ENCODE assay signal across 14 cellular contexts in the genomic region with DNA sequence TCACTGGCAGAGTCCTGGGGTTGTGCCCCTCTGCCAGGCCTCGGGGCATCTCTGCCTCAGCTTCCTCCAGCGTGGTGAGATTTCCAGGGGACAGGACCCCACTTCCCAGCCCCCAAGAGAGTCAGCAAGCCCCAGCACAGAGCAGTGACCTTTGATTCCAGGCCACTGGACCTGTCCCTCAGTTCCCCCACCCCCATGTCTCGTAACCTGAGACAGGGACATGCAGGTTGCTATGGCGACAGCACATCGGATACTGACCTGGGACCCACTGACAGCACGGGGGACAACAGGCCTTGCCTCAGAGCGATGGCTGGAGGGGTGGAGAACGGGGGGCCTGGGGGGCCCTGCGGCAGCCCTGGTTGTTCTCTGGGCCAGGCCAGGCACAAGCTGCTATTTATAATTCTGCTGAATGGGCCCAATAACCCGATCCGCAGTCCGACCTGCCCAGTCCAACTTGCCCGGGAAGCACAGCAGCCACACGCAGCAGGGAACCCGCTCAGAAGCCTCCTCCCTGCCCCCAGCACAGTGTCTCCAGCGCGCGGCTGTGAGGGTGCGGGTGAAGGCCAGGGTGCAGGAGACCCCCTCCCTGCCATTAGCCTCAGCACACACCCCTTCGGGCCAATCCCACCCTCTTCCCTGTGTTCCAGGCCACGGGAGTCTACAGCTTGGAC. TPM values are rescaled to one million over a fixed set of nuclear protein-coding genes. Genes with fewer than 3 reads are reported as not detected.
DNase-seq lines count a peak whose midpoint lies in the region; ATAC-seq lines count a peak whose summit lies in the region.
"Had no signal": no experiment of that assay in that cellular context is flagged by ENCODE, and none has a peak within 500 bp of the region (broad histone marks: within the 10 kb centered on the region; RNA-seq: fewer than 3 reads in every experiment).

No MANE protein-coding gene starts in this region.

- peaks cover 0 to 1% of the 10 kb centered on the region in 2 donors for H3K36me3 ChIP-seq in neuronal stem cell (replicated peaks in 1 of 2; ENCODE audit: control insufficient read depth in 2 of 2, insufficient read depth in 2 of 2, low read length in 2 of 2)
- H3K36me3 ChIP-seq: thyroid gland had no signal

- H3K14ac ChIP-seq in neuronal stem cell (ENCODE audit: low read length) = no peak overlapping the region

- H2AK5ac ChIP-seq in neuronal stem cell (ENCODE audit: low read depth, low read length) = peak overlapping the region; percentile 71

- WGBS in neuronal stem cell (ENCODE audit: extremely low coverage in 2 of 2, insufficient read length in 2 of 2, insufficient replicate concordance in 1 of 2), 2 donors = no CpG with 5 or more reads among the region's 21 CpGs

- H2BK120ac ChIP-seq in neuronal stem cell (ENCODE audit: low read depth, low read length) = no peak overlapping the region

- H2BK12ac ChIP-seq in neuronal stem cell (ENCODE audit: low read length) = peak overlapping the region; percentile 14

- peak overlapping the region; percentile 80 for H2AFZ ChIP-seq in neuronal stem cell (ENCODE audit: low read length)

- H4K91ac ChIP-seq in neuronal stem cell (ENCODE audit: low read depth, low read length, poor library complexity) = no peak overlapping the region

- peak overlapping the region; percentile 3 for H2BK15ac ChIP-seq in neuronal stem cell (ENCODE audit: low read length)

- H3K9ac ChIP-seq in neuronal stem cell (ENCODE audit: low read depth, low read length, poor library complexity) = peak overlapping the region; percentile 26

- H3K4me3 ChIP-seq in neuronal stem cell (ENCODE audit: low read length in 2 of 2) = peak overlapping the region; percentile 1 to 39
- H3K4me3 ChIP-seq: thyroid gland had no signal

- ATAC-seq in HG03432 (IDR thresholded peaks at IDR 0.05; ENCODE audit: unreplicated experiment) (no peak), HG02981 (IDR thresholded peaks at IDR 0.05; ENCODE audit: unreplicated experiment) (no peak)
- ATAC-seq: effector memory CD8-positive, alpha-beta T cell had no signal

- peak overlapping the region; percentile 90 for H3K4me2 ChIP-seq in neuronal stem cell (ENCODE audit: insufficient read depth, low read length, poor library complexity, severe bottlenecking)

- DNase-seq in NCI-H1417 (lab: John Stamatoyannopoulos, UW) (peak in 2 of 3 experiments; percentile 55 to 74), NCI-H1417 treated with DMSO at 0.1 percent for 48 hours (lab: John Stamatoyannopoulos, UW) (no peak), NCI-H2227 (lab: John Stamatoyannopoulos, UW; ENCODE audit: unreplicated experiment) (peak; percentile 45), iPS DF 19.7 (ENCODE audit: low read depth, low spot score) (peak; percentile 42), neuronal stem cell (ENCODE audit: low spot score) (peak; percentile 79), T-helper 2 cell (no peak)
- DNase-seq: activated CD4-positive, alpha-beta T cell treated with anti-CD3 and anti-CD28 coated beads, Interleukin-2, amount 50 U/mL, for 1 hour; activated T-cell treated with anti-CD3 and anti-CD28 coated beads, Interleukin-2, amount 50 U/mL, for 1 hour; effector memory CD8-positive, alpha-beta T cell; Right ventricle myocardium superior; T-helper 9 cell; thyroid gland had no signal

- H4K8ac ChIP-seq in neuronal stem cell (ENCODE audit: low read depth, low read length) = no peak overlapping the region

- peak overlapping the region; percentile 78 for H2BK5ac ChIP-seq in neuronal stem cell (ENCODE audit: low read length)

- no peaks in the 10 kb centered on the region for H3K79me1 ChIP-seq in neuronal stem cell (ENCODE audit: low read depth, low read length)

- H3K27ac ChIP-seq in neuronal stem cell (replicated peaks; ENCODE audit: low read length) = peak overlapping the region; percentile 83
- H3K27ac ChIP-seq: thyroid gland had no signal

- peaks cover 9 to 18% of the 10 kb centered on the region in 2 donors for H3K4me1 ChIP-seq in neuronal stem cell (ENCODE audit: control insufficient read depth in 2 of 2, insufficient read depth in 1 of 2, low read depth in 1 of 2, low read length in 2 of 2)
- H3K4me1 ChIP-seq: thyroid gland had no signal

- peak overlapping the region; percentile 97 for H3K18ac ChIP-seq in neuronal stem cell (ENCODE audit: low read length)

- H3K23ac ChIP-seq in neuronal stem cell (ENCODE audit: low read depth, low read length, poor library complexity) = no peak overlapping the region

- peaks cover 0 to 8% (median 0%) of the 10 kb centered on the region in 3 experiments for H3K27me3 ChIP-seq in neuronal stem cell (ENCODE audit: control insufficient read depth in 3 of 3, insufficient read depth in 3 of 3, low read depth in 1 of 3, low read length in 3 of 3)
- H3K27me3 ChIP-seq: thyroid gland had no signal

- no peak overlapping the region for H3K4ac ChIP-seq in neuronal stem cell (ENCODE audit: low read length)

- H3K9me3 ChIP-seq in neuronal stem cell (replicated peaks in 1 of 2; ENCODE audit: control insufficient read depth in 2 of 2, insufficient read depth in 1 of 2, low read depth in 1 of 2, low read length in 2 of 2) = no peaks in the 10 kb centered on the region
- H3K9me3 ChIP-seq: thyroid gland had no signal

RNA-seq across cellular contexts. Expression of gene ATP2B2, which starts 34.6 kb away (rescaled TPM):
- polyA plus RNA-seq in neuronal stem cell (2013, experiment 1 of 2) = 0.15 TPM
- polyA plus RNA-seq in neuronal stem cell (2013, experiment 2 of 2) = 0.17 TPM

Comparison
In these comparisons a context has a peak if more than half of its experiments do, and no peak if none do; other contexts are left out.
1. DNase-seq: peak in NCI-H1417 (2 of 3), NCI-H2227 (single experiment), iPS DF 19.7 (single experiment) and neuronal stem cell (single experiment); none in NCI-H1417 treated with DMSO at 0.1 percent for 48 hours (single experiment) and T-helper 2 cell (0 of 5).